In the genomic region with DNA sequence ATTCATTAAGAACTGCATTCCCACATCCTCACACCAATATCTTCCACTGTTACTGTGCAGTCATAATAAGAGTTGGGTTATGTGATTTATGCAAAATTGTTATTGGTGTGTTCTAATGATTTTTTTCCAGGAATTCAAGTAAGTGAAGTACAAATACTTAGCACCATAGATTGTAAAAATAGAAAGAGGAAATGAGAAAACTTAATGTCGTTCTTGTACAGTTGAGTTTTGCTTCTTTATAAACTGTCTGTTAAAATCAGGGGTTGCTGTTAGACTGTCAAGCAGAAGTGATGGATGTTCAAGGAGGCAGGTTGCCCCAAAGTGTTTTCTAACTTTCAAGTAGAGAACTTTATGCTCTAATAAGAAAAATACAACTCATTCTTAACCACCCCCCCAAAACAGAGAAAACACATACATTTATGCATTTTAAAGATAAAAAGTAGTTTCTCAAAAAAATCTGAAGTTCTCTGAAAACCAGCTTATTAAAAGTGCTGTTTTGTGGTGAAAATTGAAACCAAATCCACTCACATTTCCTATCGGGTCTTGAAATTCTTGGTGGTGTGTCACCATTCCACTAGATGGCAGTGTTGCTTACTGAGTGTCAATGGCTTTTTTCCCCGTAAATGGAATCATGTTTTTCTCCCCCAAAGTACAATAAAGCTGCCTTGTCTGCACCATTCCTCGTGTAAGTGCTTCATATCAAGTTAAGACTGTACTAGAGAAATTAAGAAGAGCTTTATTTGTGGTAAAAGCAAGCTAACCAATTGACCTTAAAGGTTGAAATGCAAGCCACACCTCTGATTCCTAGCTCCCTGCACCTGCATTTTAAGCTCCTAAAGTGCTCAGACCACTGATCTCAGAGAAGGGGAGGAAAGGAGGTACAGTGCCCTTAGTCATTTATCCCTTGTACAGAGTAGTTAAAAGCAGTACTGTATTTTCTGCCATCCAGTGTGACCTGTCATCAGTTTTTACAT, we compare ENCODE assay signal across 8 cellular contexts. TPM values are rescaled to one million over a fixed set of nuclear protein-coding genes. Genes with fewer than 3 reads are reported as not detected.
DNase-seq lines count a peak whose midpoint lies in the region; ATAC-seq and TF ChIP-seq lines count a peak whose summit lies in the region.

No MANE protein-coding gene starts in this region.

- TF ChIP-seq CTCF in GM13977 (IDR thresholded peaks at IDR 0.05; ENCODE audit: extremely low read depth, insufficient read depth, missing control alignments) = peak; percentile 71
- TF ChIP-seq CTCF in activated B cell treated with CpG ODN at 0.5 μM for 24 hours (IDR thresholded peaks at IDR 0.05) = peak; percentile 97
- peak; percentile 88 for TF ChIP-seq CTCF in fibroblast of pulmonary artery (IDR thresholded peaks at IDR 0.05; ENCODE audit: low read length, missing control alignments)
- peak; percentile 77 for TF ChIP-seq CTCF in psoas muscle (IDR thresholded peaks at IDR 0.05)

- H3K4me1 Mint-ChIP-seq in CD8-positive, alpha-beta memory T cell = peaks cover 30 to 54% (median 51%) of the 10 kb centered on the region in 3 donors
- peaks cover 88% of the 10 kb centered on the region for H3K4me1 Mint-ChIP-seq in activated B cell treated with CpG ODN at 0.5 μM for 24 hours

- intact Hi-C loops in activated B cell treated with CpG ODN at 0.5 μM for 24 hours (cut with micrococcal nuclease) = loop anchor here (1.0 to 5.0 kb wide), 6 partner anchors 10 to 535 kb away; partner anchors contain the start of gene UQCRC2
- intact Hi-C loops in psoas muscle (cut with DNase I) = loop anchor here (2.0 to 5.0 kb wide), 2 partner anchors 50 to 52 kb away; no protein-coding TSS in a partner anchor

- H3K9me3 Mint-ChIP-seq in CD8-positive, alpha-beta memory T cell = no peaks in the 10 kb centered on the region
- no peaks in the 10 kb centered on the region for H3K9me3 Mint-ChIP-seq in activated B cell treated with CpG ODN at 0.5 μM for 24 hours

- ATAC-seq in activated B cell treated with CpG ODN at 0.5 μM for 24 hours (ENCODE audit: low read depth) (peak; percentile 79), psoas muscle (peak in 2 of 4 donors; percentile 45 to 49), HG02623 (IDR thresholded peaks at IDR 0.05; ENCODE audit: unreplicated experiment) (no peak), GM18861 (IDR thresholded peaks at IDR 0.05; ENCODE audit: unreplicated experiment) (no peak)

- no peaks in the 10 kb centered on the region for H3K27me3 Mint-ChIP-seq in CD8-positive, alpha-beta memory T cell
- H3K27me3 Mint-ChIP-seq in activated B cell treated with CpG ODN at 0.5 μM for 24 hours = no peaks in the 10 kb centered on the region

- WGBS in psoas muscle, 3 donors = 13 to 19% (median 17%) methylated on average over 4 of the region's 4 CpGs

- H3K27ac Mint-ChIP-seq in CD8-positive, alpha-beta memory T cell = peak overlapping the region; percentile 22 to 79 (median 64)
- peak overlapping the region; percentile 86 for H3K27ac Mint-ChIP-seq in activated B cell treated with CpG ODN at 0.5 μM for 24 hours

- in situ Hi-C loops in GM13977 (cut with MboI; ENCODE audit: low pct_unique_long_range_greater_than_20kb, low sequenced_read_pairs, unreplicated experiment) = loop anchor here (10.0 kb wide), 2 partner anchors 48 to 62 kb away; partner anchors contain the start of gene METTL9

- no peak overlapping the region for H3K4me3 ChIP-seq in CD8-positive, alpha-beta memory T cell (ENCODE audit: low read length)
- H3K4me3 ChIP-seq in fibroblast of pulmonary artery (replicated peaks; ENCODE audit: low read depth, low read length) (no peak overlapping the region), psoas muscle (no peak overlapping the region)

- peak overlapping the region in 3 of 7 donors; percentile 16 to 54 (median 30) for H3K4me3 Mint-ChIP-seq in CD8-positive, alpha-beta memory T cell
- peak overlapping the region; percentile 73 for H3K4me3 Mint-ChIP-seq in activated B cell treated with CpG ODN at 0.5 μM for 24 hours

- POLR2A ChIA-PET in CD8-positive, alpha-beta memory T cell (lab: Charles Lee) = interaction anchor here (1.1 to 1.5 kb wide), 2 partner anchors 9 to 11 kb away, joined by 3 to 5 read pairs; no protein-coding TSS in a partner anchor
- POLR2A ChIA-PET in activated B cell treated with CpG ODN at 0.5 μM for 24 hours (lab: Charles Lee) = interaction anchor here (0.6 to 3.3 kb wide), 4 partner anchors 11 to 357 kb away, joined by 3 to 34 read pairs (median 6); no protein-coding TSS in a partner anchor

- peaks cover 8% of the 10 kb centered on the region for H3K36me3 ChIP-seq in CD8-positive, alpha-beta memory T cell (ENCODE audit: insufficient read depth, low read length)
- H3K36me3 ChIP-seq in psoas muscle (ENCODE audit: insufficient read depth in 1 of 2, low read depth in 1 of 2) = peaks cover 6 to 26% of the 10 kb centered on the region in 2 donors

- peaks cover 0 to 36% (median 5%) of the 10 kb centered on the region in 3 donors for H3K36me3 Mint-ChIP-seq in CD8-positive, alpha-beta memory T cell
- H3K36me3 Mint-ChIP-seq in activated B cell treated with CpG ODN at 0.5 μM for 24 hours (ENCODE audit: low read depth) = peaks cover 16% of the 10 kb centered on the region

- DNase-seq in CD8-positive, alpha-beta memory T cell = peak in 4 of 5 donors; percentile 24 to 64 (median 54)
- DNase-seq in GM13977 (ENCODE audit: low spot score) (peak; percentile 73), NCI-H2029 (lab: John Stamatoyannopoulos, UW) (peak; percentile 19), activated B cell treated with CpG ODN at 0.5 μM for 24 hours (no peak), fibroblast of pulmonary artery (ENCODE audit: low read depth) (peak; percentile 74), psoas muscle (no peak)

- no peaks in the 10 kb centered on the region for H3K27me3 ChIP-seq in CD8-positive, alpha-beta memory T cell (ENCODE audit: insufficient read depth, low read length, poor library complexity, severe bottlenecking)
- no peaks in the 10 kb centered on the region for H3K27me3 ChIP-seq in psoas muscle (ENCODE audit: insufficient read depth in 3 of 3, low read length in 2 of 3)

- H3K4me1 ChIP-seq in CD8-positive, alpha-beta memory T cell (ENCODE audit: insufficient read depth, low read length) = peaks cover 24% of the 10 kb centered on the region
- H3K4me1 ChIP-seq in psoas muscle = peaks cover 3% of the 10 kb centered on the region

- H3K9me3 ChIP-seq in CD8-positive, alpha-beta memory T cell (ENCODE audit: low read length) = no peaks in the 10 kb centered on the region
- H3K9me3 ChIP-seq in psoas muscle = no peaks in the 10 kb centered on the region

- CTCF ChIA-PET in CD8-positive, alpha-beta memory T cell (lab: Charles Lee) = interaction anchor here (0.6 to 7.7 kb wide), 25 partner anchors 8 to 1382 kb away, joined by 3 to 103 read pairs (median 4); no protein-coding TSS in a partner anchor
- CTCF ChIA-PET in activated B cell treated with CpG ODN at 0.5 μM for 24 hours (lab: Charles Lee) = interaction anchor here (0.7 to 5.1 kb wide), 14 partner anchors 9 to 73 kb away, joined by 3 to 98 read pairs (median 6); no protein-coding TSS in a partner anchor

- H3K27ac ChIP-seq in CD8-positive, alpha-beta memory T cell (ENCODE audit: low read depth, low read length) = no peak overlapping the region
- no peak overlapping the region for H3K27ac ChIP-seq in psoas muscle

RNA-seq across cellular contexts. Expression of gene IGSF6, which starts 4.7 kb away (rescaled TPM):
- total RNA-seq in CD8-positive, alpha-beta memory T cell = 1 to 10 TPM in 1 of 2 experiments, under 1 TPM in 1; 0.58 to 1.1 TPM
- polyA plus RNA-seq in CD8-positive, alpha-beta memory T cell = 0.32 TPM
- total RNA-seq in activated B cell treated with CpG ODN at 0.5 μM for 24 hours (0.29 and 0.46 TPM in 2 replicates), psoas muscle (1 to 10 TPM; 1.4 to 3.0 (median 1.6) TPM)
- under 1 TPM; 0.15 to 0.23 (median 0.17) TPM for polyA plus RNA-seq in psoas muscle

RNA-seq across cellular contexts. Expression of gene OTOA, which starts 6.7 kb away (rescaled TPM):
- under 1 TPM; 0.09 TPM for total RNA-seq in CD8-positive, alpha-beta memory T cell
- not detected for polyA plus RNA-seq in CD8-positive, alpha-beta memory T cell
- 0.42 and 0.60 TPM in 2 replicates for total RNA-seq in activated B cell treated with CpG ODN at 0.5 μM for 24 hours
- total RNA-seq in psoas muscle = under 1 TPM in 2 of 4 donors, not detected in 2; 0.17 to 0.21 TPM
- polyA plus RNA-seq in psoas muscle = under 1 TPM; 0.04 to 0.06 (median 0.05) TPM

RNA-seq across cellular contexts. Expression of gene METTL9, which starts 57.7 kb away (rescaled TPM):
- 10 to 100 TPM; 73.8 to 74.2 TPM for total RNA-seq in CD8-positive, alpha-beta memory T cell
- 120 TPM for polyA plus RNA-seq in CD8-positive, alpha-beta memory T cell
- total RNA-seq in activated B cell treated with CpG ODN at 0.5 μM for 24 hours (53.3 and 59.2 TPM in 2 replicates), psoas muscle (10 to 100 TPM; 55.0 to 76.9 (median 71.1) TPM)
- 100 to 1,000 TPM in 1 of 3 donors, 10 to 100 TPM in 2; 54.4 to 134 (median 90.7) TPM for polyA plus RNA-seq in psoas muscle

Comparison
In these comparisons a context has a peak if more than half of its experiments do, and no peak if none do; other contexts are left out.
1. DNase-seq: peak in CD8-positive, alpha-beta memory T cell (4 of 5), GM13977 (single experiment), NCI-H2029 (single experiment) and fibroblast of pulmonary artery (single experiment); none in activated B cell treated with CpG ODN at 0.5 μM for 24 hours (single experiment) and psoas muscle (0 of 2).
2. Peak in every context shown above with its lines, with median percentiles within 50 percentile points of each other: CTCF ChIP-seq.